ENCODE assay signal across 34 cellular contexts in genomic region chr12:50822082-50822481, GRCh38. TPM values are rescaled to one million over a fixed set of nuclear protein-coding genes. Genes with fewer than 3 reads are reported as not detected.
"Had no signal": no experiment of that assay in that cellular context is flagged by ENCODE, and none has a peak within 500 bp of the region (broad histone marks: within the 10 kb centered on the region; RNA-seq: fewer than 3 reads in every experiment).

No MANE protein-coding gene starts in this region.

- DNase-seq: islet precursor cell; left ventricle myocardium inferior; midbrain; mucosa of descending colon; naive thymus-derived CD8-positive, alpha-beta T cell; nucleus accumbens; pancreas; posterior cingulate gyrus; retina; right cardiac atrium; stimulated activated CD4-positive, alpha-beta T cell treated with anti-CD3 and anti-CD28 coated beads, Interleukin-1b, Interleukin-23, amount 100 ng/mL, for 48 hours; stimulated activated CD4-positive, alpha-beta T cell treated with anti-CD3 and anti-CD28 coated beads, Interleukin-2, amount 100 ng/mL, for 48 hours; stimulated activated CD4-positive, alpha-beta T cell treated with anti-CD3 and anti-CD28 coated beads, Interleukin-4, amount 100 ng/mL, for 4 hours; stimulated activated CD8-positive, alpha-beta memory T cell treated with anti-CD3 and anti-CD28 coated beads, Interleukin-4, amount 100 ng/mL, for 48 hours; stimulated activated naive CD4-positive, alpha-beta T cell treated with Interleukin-2 at 50 U/mL for 16 hours; stimulated activated naive CD8-positive, alpha-beta T cell treated with anti-CD3 and anti-CD28 coated beads, Interleukin-15, amount 100 ng/mL, for 72 hours; substantia nigra; upper lobe of right lung had no signal

- H3K4me1 ChIP-seq: prostate gland had no signal

- H3K79me2 ChIP-seq: hepatocyte had no signal

- H2AFZ ChIP-seq: hepatocyte had no signal

- H3K4me3 Mint-ChIP-seq: naive thymus-derived CD8-positive, alpha-beta T cell; nephron; neural crest cell; stimulated activated memory B cell treated with anti-CD40 and anti-IgM and Interleukin-4, amounts not matched to agents 10 μg/mL and 1 μg/mL and 100 μg/mL, for 72 hours; stimulated activated naive CD8-positive, alpha-beta T cell treated with anti-CD3 and anti-CD28 coated beads, Interleukin-15, amount 100 ng/mL, for 72 hours had no signal

- H3K9me3 Mint-ChIP-seq: naive thymus-derived CD8-positive, alpha-beta T cell; nephron; neural crest cell; stimulated activated memory B cell treated with anti-CD40 and anti-IgM and Interleukin-4, amounts not matched to agents 10 μg/mL and 1 μg/mL and 100 μg/mL, for 72 hours; stimulated activated naive CD8-positive, alpha-beta T cell treated with anti-CD3 and anti-CD28 coated beads, Interleukin-15, amount 100 ng/mL, for 72 hours had no signal

- H3K9me3 ChIP-seq: left ventricle myocardium inferior, mucosa of descending colon, pancreas, prostate gland, tibial nerve, upper lobe of right lung had no signal

- ATAC-seq: mucosa of descending colon; naive thymus-derived CD8-positive, alpha-beta T cell; pancreas; right cardiac atrium; stimulated activated memory B cell treated with anti-CD40 and anti-IgM and Interleukin-4, amounts not matched to agents 10 μg/mL and 1 μg/mL and 100 μg/mL, for 72 hours; stimulated activated naive CD8-positive, alpha-beta T cell treated with anti-CD3 and anti-CD28 coated beads, Interleukin-15, amount 100 ng/mL, for 72 hours; upper lobe of right lung had no signal

- H3K4me2 ChIP-seq: hepatocyte, smooth muscle cell had no signal

- H3K27me3 Mint-ChIP-seq: naive thymus-derived CD8-positive, alpha-beta T cell; stimulated activated memory B cell treated with anti-CD40 and anti-IgM and Interleukin-4, amounts not matched to agents 10 μg/mL and 1 μg/mL and 100 μg/mL, for 72 hours; stimulated activated naive CD8-positive, alpha-beta T cell treated with anti-CD3 and anti-CD28 coated beads, Interleukin-15, amount 100 ng/mL, for 72 hours had no signal

- H3K27ac Mint-ChIP-seq: nephron; stimulated activated memory B cell treated with anti-CD40 and anti-IgM and Interleukin-4, amounts not matched to agents 10 μg/mL and 1 μg/mL and 100 μg/mL, for 72 hours; stimulated activated naive CD8-positive, alpha-beta T cell treated with anti-CD3 and anti-CD28 coated beads, Interleukin-15, amount 100 ng/mL, for 72 hours had no signal

- FAIRE-seq: pancreas, urothelium cell line had no signal

- H3K27me3 ChIP-seq: hepatocyte, pancreas, tibial nerve, upper lobe of right lung had no signal

- H3K4me3 ChIP-seq: hepatocyte, left ventricle myocardium inferior, lung, mucosa of descending colon, pancreas, prostate gland, smooth muscle cell, tibial nerve, upper lobe of right lung had no signal

- H3K27ac ChIP-seq: hepatocyte, left ventricle myocardium inferior, pancreas, prostate gland, tibial nerve, upper lobe of right lung had no signal

- H3K36me3 ChIP-seq: prostate gland had no signal

RNA-seq across cellular contexts. Expression of gene TMPRSS12, which starts 20.6 kb away (rescaled TPM):
- total RNA-seq: hepatocyte; kidney epithelial cell; left ventricle myocardium inferior; lung; mesenteric fat pad; mucosa of descending colon; myocyte; naive thymus-derived CD8-positive, alpha-beta T cell; neural crest cell; osteoblast; right cardiac atrium; skeletal muscle tissue; smooth muscle cell; temporal lobe; tibial nerve; upper lobe of right lung had no signal
- polyA plus RNA-seq: hepatocyte; lung; naive thymus-derived CD8-positive, alpha-beta T cell; pancreas; right cardiac atrium; smooth muscle cell; thymus had no signal
